1 cellular context compared by ENCODE assay signal in the genomic region with DNA sequence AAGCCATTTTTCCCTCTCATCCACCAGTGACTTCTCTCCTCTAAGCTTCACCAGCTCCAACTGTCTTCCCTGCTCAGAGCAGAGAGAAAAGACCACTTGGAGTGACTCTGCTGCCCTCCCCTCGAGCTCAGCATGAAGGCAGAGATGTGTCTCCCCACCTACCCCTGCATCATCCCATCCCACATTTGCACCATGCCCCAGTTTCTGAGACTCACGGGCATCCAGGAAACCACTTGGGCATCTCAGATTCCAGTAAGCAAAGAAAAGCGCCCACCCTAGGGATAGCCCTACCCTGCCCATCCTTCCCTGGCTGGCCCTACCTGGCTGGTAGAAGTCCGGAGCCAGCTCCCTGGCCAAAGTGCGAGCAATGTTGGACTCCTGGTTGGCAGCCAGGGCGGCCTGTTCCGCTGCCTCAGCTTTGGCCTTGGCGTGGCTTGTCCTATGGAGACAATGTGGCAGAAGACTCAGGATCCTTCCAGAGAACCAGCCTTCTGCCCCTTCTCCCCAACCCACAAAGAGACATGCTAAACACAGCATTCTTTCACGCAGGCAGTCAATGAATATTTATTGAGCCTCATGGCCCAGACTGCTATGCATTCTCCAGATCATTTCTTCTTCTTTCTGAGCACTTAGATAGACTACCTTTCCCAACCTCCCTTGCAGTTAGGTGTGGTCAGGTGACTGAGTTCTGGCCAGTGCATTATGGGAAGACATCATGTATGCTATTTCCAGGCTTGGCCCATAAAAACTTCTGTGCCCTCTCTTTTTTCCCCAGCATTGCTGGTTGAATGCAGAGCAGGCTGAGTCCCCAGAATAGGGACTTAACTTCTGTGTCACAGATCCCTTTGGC.
TF ChIP-seq lines count a peak whose summit lies in the region.

No MANE protein-coding gene starts in this region.

TF ChIP-seq in Ishikawa, 13 proteins besides CTCF, POLR2A, EP300 and RAD21 (continued from another document):
- no peak for TF ChIP-seq FOXM1 (IDR thresholded peaks at IDR 0.05; ENCODE audit: borderline replicate concordance, low read depth)
- no peak for TF ChIP-seq TCF12 (IDR thresholded peaks at IDR 0.05; ENCODE audit: low read depth)
- TF ChIP-seq TAF1 (IDR thresholded peaks at IDR 0.05; ENCODE audit: low read depth), result no peak
